ENCODE assay signal across 17 cellular contexts in genomic region chr9:108869092-108869725, GRCh38. TPM values are rescaled to one million over a fixed set of nuclear protein-coding genes. Genes with fewer than 3 reads are reported as not detected.
DNase-seq lines count a peak whose midpoint lies in the region; ATAC-seq, FAIRE-seq and TF ChIP-seq lines count a peak whose summit lies in the region.
"Had no signal": no experiment of that assay in that cellular context is flagged by ENCODE, and none has a peak within 500 bp of the region (broad histone marks: within the 10 kb centered on the region; RNA-seq: fewer than 3 reads in every experiment).

No MANE protein-coding gene starts in this region.

- TF ChIP-seq RAD21 in Ishikawa (IDR thresholded peaks at IDR 0.05; ENCODE audit: low read depth) = no peak

- no peak overlapping the region for H2BK120ac ChIP-seq in mesenchymal stem cell (ENCODE audit: low read depth, low read length)

- H3K4ac ChIP-seq in mesenchymal stem cell (ENCODE audit: low read depth in 1 of 2, low read length in 2 of 2) = no peak overlapping the region

- no peak overlapping the region for H2BK15ac ChIP-seq in mesenchymal stem cell (ENCODE audit: low read depth, poor library complexity, severe bottlenecking)

- no peak overlapping the region for H2AFZ ChIP-seq in mesenchymal stem cell (ENCODE audit: low read depth, low read length)
- H2AFZ ChIP-seq: parathyroid adenoma had no signal

- H3K27ac ChIP-seq in mesenchymal stem cell (ENCODE audit: low read length, poor library complexity, severe bottlenecking) = peak overlapping the region; percentile 28
- H3K27ac ChIP-seq: BLaER1, parathyroid adenoma had no signal

- no peak overlapping the region for H3K9ac ChIP-seq in mesenchymal stem cell (ENCODE audit: low read length)
- H3K9ac ChIP-seq: BLaER1, parathyroid adenoma had no signal

- peaks cover 8 to 62% of the 10 kb centered on the region in 2 experiments for H3K36me3 ChIP-seq in mesenchymal stem cell (ENCODE audit: control insufficient read depth in 1 of 2, insufficient read depth in 2 of 2, low read depth in 1 of 2, low read length in 2 of 2)

- TF ChIP-seq CTCF in epithelial cell of proximal tubule (conservative IDR thresholded peaks at IDR 0.05; ENCODE audit: low read depth, low read length) = no peak

- no peak overlapping the region for H3K18ac ChIP-seq in mesenchymal stem cell (ENCODE audit: low read depth in 1 of 2, low read length in 2 of 2)

- ATAC-seq in HG02610 (IDR thresholded peaks at IDR 0.05; ENCODE audit: unreplicated experiment) = no peak
- ATAC-seq in GM21576 (IDR thresholded peaks at IDR 0.05; ENCODE audit: unreplicated experiment) = no peak
- ATAC-seq in Right ventricle myocardium inferior = no peak
- ATAC-seq: stimulated activated naive B cell treated with anti-CD40 and anti-IgM and Interleukin-4, amounts not matched to agents 10 μg/mL and 1 μg/mL and 100 μg/mL, for 72 hours had no signal

- H2AK5ac ChIP-seq in mesenchymal stem cell (ENCODE audit: low read length, severe bottlenecking) = peak overlapping the region; percentile 15

- WGBS in mesenchymal stem cell = 64% methylated on average over 3 of the region's 3 CpGs

- H4K8ac ChIP-seq in mesenchymal stem cell (ENCODE audit: low read length) = no peak overlapping the region

- no peak for FAIRE-seq in GM12892 (lab: Jason Lieb, UNC)

- TF ChIP-seq POLR2A in GM12892 (IDR thresholded peaks at IDR 0.05; ENCODE audit: low read depth, low read length) = no peak

- peaks cover 13% of the 10 kb centered on the region for H3K9me3 ChIP-seq in mesenchymal stem cell (ENCODE audit: control insufficient read depth, low read length)
- H3K9me3 ChIP-seq: MG63 had no signal

- H3K79me1 ChIP-seq in mesenchymal stem cell (replicated peaks; ENCODE audit: low read length, poor library complexity, severe bottlenecking) = peaks cover 2% of the 10 kb centered on the region

- peak; percentile 77 for DNase-seq in AG20443 (ENCODE audit: low spot score)
- DNase-seq in epithelial cell of proximal tubule (ENCODE audit: low read depth) = peak; percentile 40
- peak; percentile 17 for DNase-seq in mesenchymal stem cell
- DNase-seq in GM12892 (ENCODE audit: insufficient read length) = no peak
- DNase-seq in Right ventricle myocardium inferior (ENCODE audit: missing footprints) = no peak
- DNase-seq: glutamatergic neuron; MG63; stimulated activated CD4-positive, alpha-beta T cell treated with anti-CD3 and anti-CD28 coated beads, Interleukin-1b, Interleukin-23, amount 100 ng/mL, for 48 hours; stimulated activated naive B cell treated with anti-CD40 and anti-IgM and Interleukin-4, amounts not matched to agents 10 μg/mL and 1 μg/mL and 100 μg/mL, for 72 hours had no signal

- no peak overlapping the region for H3K14ac ChIP-seq in mesenchymal stem cell (ENCODE audit: low read length in 2 of 2)

- H3K4me2 ChIP-seq in mesenchymal stem cell (ENCODE audit: low read length, poor library complexity, severe bottlenecking) = no peak overlapping the region
- H3K4me2 ChIP-seq: BLaER1 had no signal

- peaks cover 2% of the 10 kb centered on the region for H3K4me1 ChIP-seq in mesenchymal stem cell (ENCODE audit: control insufficient read depth, insufficient read depth, low read depth, low read length)
- H3K4me1 ChIP-seq: BLaER1, parathyroid adenoma had no signal

- H2BK5ac ChIP-seq in mesenchymal stem cell (ENCODE audit: low read depth, low read length, poor library complexity, severe bottlenecking) = no peak overlapping the region

- H3K4me3 ChIP-seq in epithelial cell of proximal tubule (ENCODE audit: low read depth, low read length) (no peak overlapping the region), mesenchymal stem cell (ENCODE audit: insufficient read depth in 1 of 2, low read depth in 1 of 2, low read length in 2 of 2) (no peak overlapping the region)
- H3K4me3 ChIP-seq: BLaER1, MG63 had no signal

- H3K27me3 ChIP-seq in mesenchymal stem cell (ENCODE audit: control insufficient read depth in 1 of 2, insufficient read depth in 1 of 2, low read length in 2 of 2) = no peaks in the 10 kb centered on the region
- H3K27me3 ChIP-seq: BLaER1, MG63 had no signal

- no peak for TF ChIP-seq EP300 in Ishikawa (IDR thresholded peaks at IDR 0.05; ENCODE audit: borderline replicate concordance)

- H4K91ac ChIP-seq in mesenchymal stem cell (ENCODE audit: low read length) = no peak overlapping the region

- intact Hi-C loops in Right ventricle myocardium inferior (cut with DNase I) = no loop called here

- no peak overlapping the region for H3K23ac ChIP-seq in mesenchymal stem cell (ENCODE audit: low read length in 2 of 2)

- H2BK12ac ChIP-seq in mesenchymal stem cell (ENCODE audit: low read length in 2 of 2) = no peak overlapping the region

TF ChIP-seq in Ishikawa, 13 proteins besides CTCF, POLR2A, EP300 and RAD21:
- no peak for TF ChIP-seq REST (IDR thresholded peaks at IDR 0.05; ENCODE audit: low read depth)
- no peak for TF ChIP-seq ZBTB7A (IDR thresholded peaks at IDR 0.05; ENCODE audit: low read depth)
- no peak for TF ChIP-seq CEBPB (IDR thresholded peaks at IDR 0.05)
- no peak for TF ChIP-seq CREB1 (IDR thresholded peaks at IDR 0.05; ENCODE audit: low read depth)
- TF ChIP-seq USF1 (IDR thresholded peaks at IDR 0.05) = peak; percentile 54
- TF ChIP-seq NFIC (IDR thresholded peaks at IDR 0.05) = no peak
- TF ChIP-seq FOXM1 (IDR thresholded peaks at IDR 0.05; ENCODE audit: borderline replicate concordance, low read depth) = no peak
- TF ChIP-seq TAF1 (IDR thresholded peaks at IDR 0.05; ENCODE audit: low read depth) = no peak
- no peak for TF ChIP-seq EGR1 (IDR thresholded peaks at IDR 0.05)
- TF ChIP-seq TEAD4 (IDR thresholded peaks at IDR 0.05) = peak; percentile 16; the same call in 1 of the 2 replicates
- TF ChIP-seq MAX (IDR thresholded peaks at IDR 0.05) = 0 out of 2 replicates have a peak, but pooled peaks have one; percentile 34
- TF ChIP-seq TCF12 (IDR thresholded peaks at IDR 0.05; ENCODE audit: low read depth) = no peak
- TF ChIP-seq YY1 (IDR thresholded peaks at IDR 0.05; ENCODE audit: low read depth) = no peak

RNA-seq across cellular contexts. Expression of gene ACTL7A, which starts 7.1 kb away (rescaled TPM):
- total RNA-seq in epithelial cell of proximal tubule (not detected in 2 replicates), Right ventricle myocardium inferior (not detected)
- not detected for polyA plus RNA-seq in mesenchymal stem cell (2013, experiment 1 of 2)
- not detected for polyA plus RNA-seq in mesenchymal stem cell (2013, experiment 2 of 2)
- polyA plus RNA-seq in GM12892 (2012; ENCODE audit: missing spikeins) = not detected
- total RNA-seq: dermis microvascular lymphatic vessel endothelial cell, lung microvascular endothelial cell, RPMI7951 had no signal

RNA-seq across cellular contexts. Expression of gene ACTL7B, which starts 13.4 kb away (rescaled TPM):
- total RNA-seq in epithelial cell of proximal tubule = not detected in 2 replicates
- polyA plus RNA-seq in mesenchymal stem cell (2013, experiment 1 of 2) = not detected
- polyA plus RNA-seq in mesenchymal stem cell (2013, experiment 2 of 2) = not detected
- polyA plus RNA-seq in GM12892 (2012; ENCODE audit: missing spikeins) = not detected
- not detected for total RNA-seq in Right ventricle myocardium inferior
- total RNA-seq: dermis microvascular lymphatic vessel endothelial cell, lung microvascular endothelial cell, RPMI7951 had no signal

Comparison
In these comparisons a context has a peak if more than half of its experiments do, and no peak if none do; other contexts are left out.
1. DNase-seq: peak in AG20443 (single experiment), epithelial cell of proximal tubule (single experiment) and mesenchymal stem cell (single experiment); none in GM12892 (single experiment) and Right ventricle myocardium inferior (single experiment).